33 cellular contexts compared by ENCODE assay signal in the genomic region with DNA sequence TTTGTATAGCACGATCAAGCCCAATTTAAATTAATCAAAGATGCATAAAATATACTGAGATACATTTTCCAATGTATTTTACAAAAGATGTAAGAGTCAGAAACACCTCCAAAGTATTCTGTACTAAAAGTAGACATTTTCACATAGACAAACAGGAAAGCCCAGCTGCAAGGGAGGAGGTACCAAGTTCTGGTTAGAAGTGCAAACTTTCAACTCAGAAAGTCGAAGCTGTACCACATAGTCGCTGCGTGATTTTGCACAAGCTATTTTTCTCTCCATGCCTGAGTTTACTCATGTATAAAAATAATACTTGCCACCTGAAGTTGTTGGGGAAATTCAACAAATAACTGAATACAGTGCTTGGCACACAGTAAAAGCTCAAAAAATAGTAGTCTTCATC.
"Had no signal": no experiment of that assay in that cellular context is flagged by ENCODE, and none has a peak within 500 bp of the region (broad histone marks: within the 10 kb centered on the region; RNA-seq: fewer than 3 reads in every experiment).

No MANE protein-coding gene starts in this region.

- H3K36me3 ChIP-seq: ascending aorta, breast epithelium, cardiac muscle cell, colonic mucosa had no signal

- H3K4me1 ChIP-seq: breast epithelium had no signal

- H3K4me3 Mint-ChIP-seq: activated CD4-positive, alpha-beta T cell treated with anti-CD3 and anti-CD28 coated beads for 36 hours; activated CD4-positive, alpha-beta T cell treated with anti-CD3 and anti-CD28 coated beads, Interleukin-2, amount 10 ng/mL, durations not matched to agents 24 days and 14 days; activated CD8-positive, alpha-beta T cell treated with anti-CD3 and anti-CD28 coated beads for 36 hours; activated naive CD8-positive, alpha-beta T cell treated with anti-CD3 and anti-CD28 coated beads, Interleukin-2, amount 10 ng/mL, durations not matched to agents 7 days and 5 days; activated T-cell treated with anti-CD3 and anti-CD28 coated beads, Interleukin-2, amount 50 U/mL, for 4 hours; activated T-helper 17 cell treated with anti-CD3 and anti-CD28 coated beads, Interleukin-2, amount 50 U/mL, for 72 hours; T-helper 17 cell; T-helper 2 cell treated with Interferon-gamma antibody and Interleukin-4, amounts not matched to agents 5 μg/mL and 100 μg/mL, for 36 hours had no signal

- DNase-seq: activated CD4-positive, alpha-beta T cell treated with anti-CD3 and anti-CD28 coated beads for 36 hours; activated CD4-positive, alpha-beta T cell treated with anti-CD3 and anti-CD28 coated beads, Interleukin-2, amount 10 ng/mL, durations not matched to agents 24 days and 14 days; activated CD4-positive, alpha-beta T cell treated with anti-CD3 and anti-CD28 coated beads, Interleukin-2, amount 50 U/mL, for 48 hours; activated CD4-positive, CD25-positive, alpha-beta regulatory T cell; activated CD4-positive, CD25-positive, alpha-beta regulatory T cell treated with anti-CD3 and anti-CD28 coated beads, Interleukin-2, amount 50 U/mL, for 72 hours; activated CD8-positive, alpha-beta memory T cell treated with anti-CD3 and anti-CD28 coated beads for 24 hours; activated CD8-positive, alpha-beta T cell treated with anti-CD3 and anti-CD28 coated beads for 36 hours; activated effector memory CD4-positive, alpha-beta T cell treated with Interleukin-2 at 50 U/mL for 16 hours; activated gamma-delta T cell treated with Interleukin-2 at 50 U/mL for 16 hours; activated naive CD4-positive, alpha-beta T cell treated with Interleukin-2 at 50 U/mL for 16 hours; activated naive CD8-positive, alpha-beta T cell treated with anti-CD3 and anti-CD28 coated beads, Interleukin-2, amount 10 ng/mL, durations not matched to agents 7 days and 5 days; activated T-cell treated with anti-CD3 and anti-CD28 coated beads, Interleukin-2, amount 50 U/mL, for 4 hours; central memory CD4-positive, alpha-beta T cell; cerebellar nuclear complex; colonic mucosa; effector CD8-positive, alpha-beta T cell; foreskin fibroblast; head of caudate nucleus; T-helper 1 cell; T-helper 17 cell; T1000 had no signal

- H3K27me3 Mint-ChIP-seq: activated CD4-positive, alpha-beta T cell treated with anti-CD3 and anti-CD28 coated beads for 36 hours; activated CD4-positive, alpha-beta T cell treated with anti-CD3 and anti-CD28 coated beads, Interleukin-2, amount 10 ng/mL, durations not matched to agents 24 days and 14 days; activated CD8-positive, alpha-beta T cell treated with anti-CD3 and anti-CD28 coated beads for 36 hours; activated naive CD8-positive, alpha-beta T cell treated with anti-CD3 and anti-CD28 coated beads, Interleukin-2, amount 10 ng/mL, durations not matched to agents 7 days and 5 days; activated T-helper 17 cell treated with anti-CD3 and anti-CD28 coated beads, Interleukin-2, amount 50 U/mL, for 72 hours; brain; T-helper 17 cell had no signal

- H3K9me3 ChIP-seq: ascending aorta, breast epithelium, colonic mucosa had no signal

- H3K4me3 ChIP-seq: ascending aorta, breast epithelium, cardiac muscle cell, colonic mucosa had no signal

- H3K36me3 Mint-ChIP-seq: activated naive CD8-positive, alpha-beta T cell treated with anti-CD3 and anti-CD28 coated beads, Interleukin-2, amount 10 ng/mL, durations not matched to agents 7 days and 5 days; brain had no signal

- H3K4me1 Mint-ChIP-seq: activated T-helper 17 cell treated with anti-CD3 and anti-CD28 coated beads, Interleukin-2, amount 50 U/mL, for 72 hours had no signal

- H3K27me3 ChIP-seq: ascending aorta, breast epithelium, cardiac muscle cell, colonic mucosa had no signal

- H3K27ac Mint-ChIP-seq: activated CD4-positive, alpha-beta T cell treated with anti-CD3 and anti-CD28 coated beads for 36 hours; activated CD4-positive, alpha-beta T cell treated with anti-CD3 and anti-CD28 coated beads, Interleukin-2, amount 10 ng/mL, durations not matched to agents 24 days and 14 days; activated CD8-positive, alpha-beta T cell treated with anti-CD3 and anti-CD28 coated beads for 36 hours; activated naive CD4-positive, alpha-beta T cell treated with anti-CD3 and anti-CD28 coated beads, Interleukin-2, amount 50 U/mL, for 72 hours; activated naive CD8-positive, alpha-beta T cell treated with anti-CD3 and anti-CD28 coated beads, Interleukin-2, amount 10 ng/mL, durations not matched to agents 7 days and 5 days; activated T-helper 17 cell treated with anti-CD3 and anti-CD28 coated beads, Interleukin-2, amount 50 U/mL, for 72 hours; T-helper 17 cell; T-helper 2 cell treated with Interferon-gamma antibody and Interleukin-4, amounts not matched to agents 5 μg/mL and 100 μg/mL, for 36 hours had no signal

- H3K9me3 Mint-ChIP-seq: activated CD4-positive, alpha-beta T cell treated with anti-CD3 and anti-CD28 coated beads, Interleukin-2, amount 10 ng/mL, durations not matched to agents 24 days and 14 days; activated CD8-positive, alpha-beta T cell treated with anti-CD3 and anti-CD28 coated beads for 36 hours; activated naive CD4-positive, alpha-beta T cell treated with anti-CD3 and anti-CD28 coated beads, Interleukin-2, amount 50 U/mL, for 72 hours; activated naive CD8-positive, alpha-beta T cell treated with anti-CD3 and anti-CD28 coated beads, Interleukin-2, amount 10 ng/mL, durations not matched to agents 7 days and 5 days; activated T-cell treated with anti-CD3 and anti-CD28 coated beads, Interleukin-2, amount 50 U/mL, for 4 hours; activated T-helper 17 cell treated with anti-CD3 and anti-CD28 coated beads, Interleukin-2, amount 50 U/mL, for 72 hours; brain; T-helper 2 cell treated with Interferon-gamma antibody and Interleukin-4, amounts not matched to agents 5 μg/mL and 100 μg/mL, for 36 hours had no signal

- ATAC-seq: activated CD4-positive, alpha-beta T cell treated with anti-CD3 and anti-CD28 coated beads for 36 hours; activated CD8-positive, alpha-beta T cell treated with anti-CD3 and anti-CD28 coated beads for 36 hours; activated naive CD4-positive, alpha-beta T cell treated with anti-CD3 and anti-CD28 coated beads, Interleukin-2, amount 50 U/mL, for 72 hours; activated T-cell treated with anti-CD3 and anti-CD28 coated beads, Interleukin-2, amount 50 U/mL, for 4 hours; activated T-helper 17 cell treated with anti-CD3 and anti-CD28 coated beads, Interleukin-2, amount 50 U/mL, for 72 hours; esophagus mucosa; T-helper 17 cell had no signal

- H3K27ac ChIP-seq: ascending aorta, breast epithelium, cardiac muscle cell, colonic mucosa, epithelial cell of prostate had no signal

- FAIRE-seq: endometrium, endothelial cell of umbilical vein, frontal cortex had no signal
